Comparison of ENCODE assay signal across 10 cellular contexts in the genomic region with DNA sequence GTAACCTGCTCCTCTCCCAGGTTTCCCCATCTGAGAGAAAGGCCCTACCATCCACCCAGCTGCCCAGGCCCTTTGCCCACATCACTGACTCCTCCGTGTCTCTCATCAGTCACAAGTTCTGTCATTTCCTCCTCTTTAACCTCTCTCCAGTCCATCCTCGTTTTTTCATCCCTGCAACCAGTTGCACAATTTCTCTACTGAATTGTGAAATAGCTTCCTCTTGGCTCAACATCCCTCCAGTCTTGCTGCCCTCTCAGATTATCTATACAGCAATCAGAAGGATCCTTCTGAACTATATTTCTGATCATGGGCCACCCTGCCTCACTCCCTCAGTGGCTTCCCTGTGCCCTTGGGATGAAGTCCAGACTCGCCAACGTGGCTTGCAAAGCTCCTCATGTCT. TPM values are rescaled to one million over a fixed set of nuclear protein-coding genes. Genes with fewer than 3 reads are reported as not detected.
DNase-seq lines count a peak whose midpoint lies in the region; ATAC-seq and TF ChIP-seq lines count a peak whose summit lies in the region.
"Had no signal": no experiment of that assay in that cellular context is flagged by ENCODE, and none has a peak within 500 bp of the region (broad histone marks: within the 10 kb centered on the region; RNA-seq: fewer than 3 reads in every experiment).

No MANE protein-coding gene starts in this region.

- H3K4me3 ChIP-seq in fibroblast of the aortic adventitia (ENCODE audit: low read depth, low read length) (no peak overlapping the region), skeletal muscle cell (ENCODE audit: low read depth, low read length) (no peak overlapping the region)

- ATAC-seq in HG03159 (IDR thresholded peaks at IDR 0.05; ENCODE audit: unreplicated experiment): no peak
- ATAC-seq: SK-N-SH treated with all-trans-retinoic acid at 6 μM for 48 hours had no signal

- peak; percentile 8 for DNase-seq in NK-92 treated with Interleukin-12 subunit alpha and Interleukin-12 subunit beta, amount 100 ng/mL, for 24 hours (lab: John Stamatoyannopoulos, UW)
- DNase-seq in NK-92 (lab: John Stamatoyannopoulos, UW; ENCODE audit: unreplicated experiment): no peak
- peak; percentile 58 for DNase-seq in RPMI7951 (ENCODE audit: low read depth)
- DNase-seq in fibroblast of the aortic adventitia (ENCODE audit: low read depth): peak; percentile 72
- DNase-seq in skeletal muscle cell (ENCODE audit: low read depth): peak; percentile 58
- DNase-seq in amniotic stem cell (lab: John Stamatoyannopoulos, UW): no peak
- DNase-seq in stimulated activated CD4-positive, alpha-beta T cell treated with anti-CD3 and anti-CD28 coated beads, Interleukin-2, amount 100 ng/mL, for 24 hours: no peak
- DNase-seq: 8988T had no signal

- no peak for TF ChIP-seq CTCF in fibroblast of the aortic adventitia (IDR thresholded peaks at IDR 0.05; ENCODE audit: insufficient read depth, low read length)

RNA-seq across cellular contexts. Expression of gene FAM161B, which starts 6.8 kb away (rescaled TPM):
- total RNA-seq in RPMI7951 (2014; rRNA removed; shearing (Covaris generic)): 1.8 and 2.1 TPM in 2 replicates
- 2.3 and 3.1 TPM in 2 replicates for total RNA-seq in fibroblast of the aortic adventitia (ENCODE audit: low replicate concordance)

RNA-seq across cellular contexts. Expression of gene COQ6, which starts 7.0 kb away (rescaled TPM):
- total RNA-seq in RPMI7951 (2014; rRNA removed; shearing (Covaris generic)): 24.4 and 42.7 TPM in 2 replicates
- 11.4 and 16.4 TPM in 2 replicates for total RNA-seq in fibroblast of the aortic adventitia (ENCODE audit: low replicate concordance)

RNA-seq across cellular contexts. Expression of gene ZNF410, which starts 56.4 kb away (rescaled TPM):
- 64.9 and 67.9 TPM in 2 replicates for total RNA-seq in RPMI7951 (2014; rRNA removed; shearing (Covaris generic))
- 52.6 and 73.6 TPM in 2 replicates for total RNA-seq in fibroblast of the aortic adventitia (ENCODE audit: low replicate concordance)

Comparison
In these comparisons a context has a peak if more than half of its experiments do, and no peak if none do; other contexts are left out.
1. DNase-seq: peak in NK-92 treated with Interleukin-12 subunit alpha and Interleukin-12 subunit beta, amount 100 ng/mL, for 24 hours (single experiment), RPMI7951 (single experiment), fibroblast of the aortic adventitia (single experiment) and skeletal muscle cell (single experiment); none in NK-92 (single experiment), amniotic stem cell (single experiment) and stimulated activated CD4-positive, alpha-beta T cell treated with anti-CD3 and anti-CD28 coated beads, Interleukin-2, amount 100 ng/mL, for 24 hours (0 of 2).